11 cellular contexts compared by ENCODE assay signal in the genomic region with DNA sequence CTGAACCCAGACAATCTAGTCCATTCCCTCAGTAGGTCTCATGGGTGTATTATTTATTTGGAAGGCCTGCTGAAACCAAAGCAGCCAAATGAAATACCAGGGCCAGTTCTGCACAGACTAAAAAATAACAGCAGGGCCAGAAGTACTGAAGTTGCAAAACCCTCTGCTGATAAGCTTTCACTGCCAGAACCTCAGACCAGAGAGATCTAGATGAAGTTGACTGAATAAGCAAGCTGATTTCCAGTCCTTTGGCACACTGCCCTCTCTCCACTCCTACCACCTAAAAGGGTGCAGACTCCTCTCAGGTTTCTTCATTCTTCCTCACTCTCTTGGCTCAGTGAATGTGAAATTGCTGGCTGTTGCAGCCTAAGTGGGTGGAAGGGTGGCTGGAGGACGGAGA.
DNase-seq lines count a peak whose midpoint lies in the region; ATAC-seq, FAIRE-seq and TF ChIP-seq lines count a peak whose summit lies in the region.
"Had no signal": no experiment of that assay in that cellular context is flagged by ENCODE, and none has a peak within 500 bp of the region (broad histone marks: within the 10 kb centered on the region; RNA-seq: fewer than 3 reads in every experiment).

No MANE protein-coding gene starts in this region.

- WGBS in A549 (ENCODE audit: missing lambda C conversion rate): 83% methylated on average over 1 of the region's 1 CpG

- intact Hi-C loops in mucosa of descending colon (cut with DNase I, micrococcal nuclease): no loop called here

- H3K36me3 ChIP-seq in mucosa of descending colon (ENCODE audit: low read depth): no peaks in the 10 kb centered on the region

- POLR2A ChIA-PET in A549 (lab: Yijun Ruan, JAX): no interaction called here

- H3K4me3 ChIP-seq in A549 (no peak overlapping the region), epithelial cell of esophagus (ENCODE audit: low read length) (no peak overlapping the region), mucosa of descending colon (no peak overlapping the region)

- DNase-seq in A549 (ENCODE audit: low read depth in 1 of 2, low spot score in 1 of 2) (no peak), NCI-H2107 treated with DMSO at 0.1 percent for 48 hours (lab: John Stamatoyannopoulos, UW; ENCODE audit: unreplicated experiment) (peak; percentile 32), epithelial cell of esophagus (ENCODE audit: low read depth) (peak; percentile 40), mucosa of descending colon (peak in 1 of 3 donors; percentile 64), NCI-H1048 (lab: John Stamatoyannopoulos, UW) (no peak), kidney glomerular epithelial cell (lab: John Stamatoyannopoulos, UW) (no peak)
- DNase-seq: endodermal cell, mesenchymal stem cell, NCI-H1694 had no signal

- no peak for TF ChIP-seq RAD21 in A549 (conservative IDR thresholded peaks at IDR 0.05 in 1 of 2, IDR thresholded peaks at IDR 0.05 in 1 of 2)

- CTCF ChIA-PET in A549 (lab: Yijun Ruan, JAX): interaction anchor here (1.1 kb wide), 1 partner anchor 289 kb away, joined by 3 read pairs; no protein-coding TSS in a partner anchor

- TF ChIP-seq POLR2A in A549 (IDR thresholded peaks at IDR 0.05; ENCODE audit: low read length): no peak

- FAIRE-seq in A549 (lab: Jason Lieb, UNC): no peak

- H3K9me3 ChIP-seq in A549 (no peaks in the 10 kb centered on the region), mucosa of descending colon (peaks cover 3% of the 10 kb centered on the region)

- H3K4me2 ChIP-seq in A549: peak overlapping the region; percentile 19; the same call in 2 of the 3 replicates

- TF ChIP-seq EP300 in A549 (IDR thresholded peaks at IDR 0.05): no peak

- H3K4me1 ChIP-seq in A549: peaks cover 34% of the 10 kb centered on the region
- H3K4me1 ChIP-seq in mucosa of descending colon (ENCODE audit: low read depth): peaks cover 15% of the 10 kb centered on the region

- no peak for TF ChIP-seq CTCF in A549 (IDR thresholded peaks at IDR 0.05)
- no peak for TF ChIP-seq CTCF in epithelial cell of esophagus (IDR thresholded peaks at IDR 0.05; ENCODE audit: insufficient read depth, low read depth, low read length, missing control alignments)
- no peak for TF ChIP-seq CTCF in mucosa of descending colon (IDR thresholded peaks at IDR 0.05)

- peak overlapping the region; percentile 38 to 62; a peak in 4 of 6 replicates for H3K27ac ChIP-seq in A549

- ATAC-seq in A549: no peak
- ATAC-seq in mucosa of descending colon: peak; percentile 38
- no peak for ATAC-seq in GM19452 (IDR thresholded peaks at IDR 0.05; ENCODE audit: unreplicated experiment)
- no peak for ATAC-seq in HG02588 (IDR thresholded peaks at IDR 0.05; ENCODE audit: unreplicated experiment)

TF ChIP-seq in A549, 52 proteins besides CTCF, POLR2A, EP300 and RAD21:
- TF ChIP-seq RFX5 (IDR thresholded peaks at IDR 0.05): no peak
- TF ChIP-seq CBX2 (IDR thresholded peaks at IDR 0.05; ENCODE audit: borderline replicate concordance, low read depth): no peak
- no peak for TF ChIP-seq FOSL2 (IDR thresholded peaks at IDR 0.05)
- no peak for TF ChIP-seq FOSL2 (CRISPR knock-in tag; IDR thresholded peaks at IDR 0.05)
- TF ChIP-seq MAFK (IDR thresholded peaks at IDR 0.05; ENCODE audit: partially characterized antibody): no peak
- TF ChIP-seq, protein P1, sequence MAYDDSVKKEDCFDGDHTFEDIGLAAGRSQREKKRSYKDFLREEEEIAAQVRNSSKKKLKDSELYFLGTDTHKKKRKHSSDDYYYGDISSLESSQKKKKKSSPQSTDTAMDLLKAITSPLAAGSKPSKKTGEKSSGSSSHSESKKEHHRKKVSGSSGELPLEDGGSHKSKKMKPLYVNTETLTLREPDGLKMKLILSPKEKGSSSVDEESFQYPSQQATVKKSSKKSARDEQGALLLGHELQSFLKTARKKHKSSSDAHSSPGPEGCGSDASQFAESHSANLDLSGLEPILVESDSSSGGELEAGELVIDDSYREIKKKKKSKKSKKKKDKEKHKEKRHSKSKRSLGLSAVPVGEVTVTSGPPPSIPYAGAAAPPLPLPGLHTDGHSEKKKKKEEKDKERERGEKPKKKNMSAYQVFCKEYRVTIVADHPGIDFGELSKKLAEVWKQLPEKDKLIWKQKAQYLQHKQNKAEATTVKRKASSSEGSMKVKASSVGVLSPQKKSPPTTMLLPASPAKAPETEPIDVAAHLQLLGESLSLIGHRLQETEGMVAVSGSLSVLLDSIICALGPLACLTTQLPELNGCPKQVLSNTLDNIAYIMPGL (CRISPR knock-in tag; IDR thresholded peaks at IDR 0.05; ENCODE audit: borderline replicate concordance): no peak
- TF ChIP-seq EHMT2 (IDR thresholded peaks at IDR 0.05; ENCODE audit: low read depth): no peak
- TF ChIP-seq ZFP36 (IDR thresholded peaks at IDR 0.05; ENCODE audit: borderline replicate concordance, partially characterized antibody): no peak
- TF ChIP-seq FOSB (CRISPR knock-in tag; IDR thresholded peaks at IDR 0.05): no peak
- TF ChIP-seq HEYL (CRISPR knock-in tag; IDR thresholded peaks at IDR 0.05): no peak
- TF ChIP-seq, protein P2, sequence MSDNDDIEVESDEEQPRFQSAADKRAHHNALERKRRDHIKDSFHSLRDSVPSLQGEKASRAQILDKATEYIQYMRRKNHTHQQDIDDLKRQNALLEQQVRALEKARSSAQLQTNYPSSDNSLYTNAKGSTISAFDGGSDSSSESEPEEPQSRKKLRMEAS (IDR thresholded peaks at IDR 0.05): no peak
- no peak for TF ChIP-seq POLR2AphosphoS2 (conservative IDR thresholded peaks at IDR 0.05; ENCODE audit: low read length)
- no peak for TF ChIP-seq HOXB13 (CRISPR knock-in tag; IDR thresholded peaks at IDR 0.05; ENCODE audit: low read depth)
- no peak for TF ChIP-seq CHD2 (IDR thresholded peaks at IDR 0.05; ENCODE audit: low read length, partially characterized antibody)
- TF ChIP-seq ATOH8 (CRISPR knock-in tag; IDR thresholded peaks at IDR 0.05; ENCODE audit: low read depth): no peak
- no peak for TF ChIP-seq CBX8 (IDR thresholded peaks at IDR 0.05)
- no peak for TF ChIP-seq RNF2 (IDR thresholded peaks at IDR 0.05; ENCODE audit: borderline replicate concordance, low read depth)
- TF ChIP-seq USF2 (IDR thresholded peaks at IDR 0.05): no peak

Comparison
In these comparisons a context has a peak if more than half of its experiments do, and no peak if none do; other contexts are left out.
1. DNase-seq: peak in NCI-H2107 treated with DMSO at 0.1 percent for 48 hours (single experiment) and epithelial cell of esophagus (single experiment); none in A549 (0 of 2), NCI-H1048 (single experiment) and kidney glomerular epithelial cell (single experiment).